20 cellular contexts compared by ENCODE assay signal in the genomic region with DNA sequence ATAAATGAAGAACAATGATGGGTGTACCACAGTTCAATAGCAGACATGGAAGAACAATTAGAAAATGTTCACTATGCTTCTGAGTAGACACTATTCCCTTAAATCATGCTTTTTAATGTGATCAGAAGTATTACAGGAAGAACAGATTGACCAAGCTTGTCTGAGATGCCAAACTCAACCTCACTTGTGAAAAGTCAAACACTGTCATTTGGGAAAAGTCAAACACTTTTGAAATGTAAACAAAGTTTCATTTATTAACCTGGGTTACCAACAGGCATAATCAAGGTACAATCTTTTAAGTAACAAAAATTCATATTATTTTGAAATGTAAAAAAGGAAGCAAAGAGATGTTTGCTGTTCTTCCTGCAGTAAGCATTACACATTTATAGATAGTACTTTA. TPM values are rescaled to one million over a fixed set of nuclear protein-coding genes. Genes with fewer than 3 reads are reported as not detected.
DNase-seq lines count a peak whose midpoint lies in the region; ATAC-seq, FAIRE-seq and TF ChIP-seq lines count a peak whose summit lies in the region.
"Had no signal": no experiment of that assay in that cellular context is flagged by ENCODE, and none has a peak within 500 bp of the region (broad histone marks: within the 10 kb centered on the region; RNA-seq: fewer than 3 reads in every experiment).

No MANE protein-coding gene starts in this region.

- H3K4me3 Mint-ChIP-seq in T-helper 17 cell (no peak overlapping the region), memory B cell (no peak overlapping the region)
- H3K4me3 Mint-ChIP-seq: immature natural killer cell had no signal

- no peak for TF ChIP-seq POLR2A in A549 (IDR thresholded peaks at IDR 0.05; ENCODE audit: low read length)

- H3K36me3 Mint-ChIP-seq in T-helper 17 cell (ENCODE audit: low read depth) (peaks cover 2% of the 10 kb centered on the region), memory B cell (peaks cover 16% of the 10 kb centered on the region)

- DNase-seq in A549 (ENCODE audit: low read depth in 1 of 2, low spot score in 1 of 2) (no peak), T-helper 17 cell (no peak), memory B cell (ENCODE audit: low spot score in 2 of 2) (no peak), SKM-1 treated with dmso at 0.1 percent for 144 hours (lab: John Stamatoyannopoulos, UW; ENCODE audit: unreplicated experiment) (no peak), GM13977 (ENCODE audit: low spot score) (no peak), colonic mucosa (no peak)
- DNase-seq: activated effector memory CD4-positive, alpha-beta T cell treated with anti-CD3 and anti-CD28 coated beads, Interleukin-2, amount 50 U/mL, for 16 hours; erythroblast; foreskin keratinocyte; immature natural killer cell; NCI-H1105 treated with DMSO at 0.1 percent for 48 hours; NCI-H510A treated with DMSO at 0.1 percent for 48 hours; RPMI8226; stimulated activated naive CD4-positive, alpha-beta T cell; T-helper 9 cell had no signal

- H3K36me3 ChIP-seq in BLaER1 (peaks cover 78% of the 10 kb centered on the region), colonic mucosa (no peaks in the 10 kb centered on the region)

- POLR2A ChIA-PET in A549 (lab: Yijun Ruan, JAX) = no interaction called here

- CTCF ChIA-PET in A549 (lab: Yijun Ruan, JAX) = interaction anchor here (1.0 to 1.6 kb wide), 3 partner anchors 12 to 20 kb away, joined by 3 to 5 read pairs (median 3); no protein-coding TSS in a partner anchor

- H3K9ac ChIP-seq in BLaER1 (no peak overlapping the region), colonic mucosa (ENCODE audit: low read depth in 2 of 2, low read length in 2 of 2) (no peak overlapping the region)

- no peak for TF ChIP-seq RAD21 in A549 (conservative IDR thresholded peaks at IDR 0.05 in 1 of 2, IDR thresholded peaks at IDR 0.05 in 1 of 2)

- ATAC-seq in A549 = no peak
- ATAC-seq in T-helper 17 cell = no peak
- no peak for ATAC-seq in memory B cell (ENCODE audit: low read depth)
- ATAC-seq: foreskin keratinocyte had no signal

- TF ChIP-seq EP300 in A549 (IDR thresholded peaks at IDR 0.05) = no peak

- no peak overlapping the region; the same call in 2 of the 3 replicates for H3K4me3 ChIP-seq in A549
- no peak overlapping the region for H3K4me3 ChIP-seq in BLaER1
- no peak overlapping the region for H3K4me3 ChIP-seq in colonic mucosa
- H3K4me3 ChIP-seq: ascending aorta, lung, SK-N-MC, tibial nerve had no signal

- H4K20me1 ChIP-seq in BLaER1 = peaks cover 75% of the 10 kb centered on the region

- H3K27ac ChIP-seq in A549 (0 out of 6 replicates have a peak overlapping the region, but pooled peaks of 1 of the 2 experiments have one; percentile 15), BLaER1 (no peak overlapping the region), colonic mucosa (no peak overlapping the region)
- H3K27ac ChIP-seq: foreskin keratinocyte, SK-N-MC, tibial nerve had no signal

- H3K27ac Mint-ChIP-seq in T-helper 17 cell (peak overlapping the region; percentile 88), memory B cell (peak overlapping the region; percentile 86)

- no peak for FAIRE-seq in A549 (lab: Jason Lieb, UNC)

- H3K27me3 Mint-ChIP-seq in T-helper 17 cell (no peaks in the 10 kb centered on the region), memory B cell (no peaks in the 10 kb centered on the region)

- peaks cover 53% of the 10 kb centered on the region for H3K4me1 ChIP-seq in A549
- peaks cover 23% of the 10 kb centered on the region for H3K4me1 ChIP-seq in BLaER1
- no peaks in the 10 kb centered on the region for H3K4me1 ChIP-seq in colonic mucosa

- no peaks in the 10 kb centered on the region for H3K9me3 ChIP-seq in A549
- no peaks in the 10 kb centered on the region for H3K9me3 ChIP-seq in BLaER1
- H3K9me3 ChIP-seq in T-helper 17 cell (ENCODE audit: control insufficient read depth, low read length, poor library complexity, severe bottlenecking) = no peaks in the 10 kb centered on the region
- H3K9me3 ChIP-seq in colonic mucosa = no peaks in the 10 kb centered on the region
- H3K9me3 ChIP-seq: ascending aorta, tibial nerve had no signal

- no peaks in the 10 kb centered on the region for H3K9me3 Mint-ChIP-seq in memory B cell
- H3K9me3 Mint-ChIP-seq: immature natural killer cell had no signal

- H3K4me2 ChIP-seq in A549 = peak overlapping the region; percentile 59
- H3K4me2 ChIP-seq in BLaER1 = peak overlapping the region; percentile 24

- in situ Hi-C loops in GM13977 (cut with MboI; ENCODE audit: low pct_unique_long_range_greater_than_20kb, low sequenced_read_pairs, unreplicated experiment) = no loop called here

- H3K4me1 Mint-ChIP-seq in T-helper 17 cell (peaks cover 27% of the 10 kb centered on the region), memory B cell (peaks cover 34% of the 10 kb centered on the region)

- H3K27me3 ChIP-seq in BLaER1 = no peaks in the 10 kb centered on the region
- H3K27me3 ChIP-seq in colonic mucosa = no peaks in the 10 kb centered on the region
- H3K27me3 ChIP-seq: ascending aorta, foreskin keratinocyte, tibial nerve had no signal

- TF ChIP-seq CTCF in A549 (IDR thresholded peaks at IDR 0.05) (no peak), GM13977 (IDR thresholded peaks at IDR 0.05; ENCODE audit: extremely low read depth, insufficient read depth, missing control alignments) (no peak), colonic mucosa (IDR thresholded peaks at IDR 0.05) (no peak)

- intact Hi-C loops in colonic mucosa (cut with DNase I) = no loop called here

TF ChIP-seq in A549, 52 proteins besides CTCF, POLR2A, EP300 and RAD21:
- TF ChIP-seq ZC3H11A (IDR thresholded peaks at IDR 0.05) (no peak), HMGXB4 (CRISPR knock-in tag; IDR thresholded peaks at IDR 0.05; ENCODE audit: borderline replicate concordance) (no peak), RNF2 (IDR thresholded peaks at IDR 0.05; ENCODE audit: borderline replicate concordance, low read depth) (no peak)

RNA-seq across cellular contexts. Expression of gene RAB14, which starts 19.2 kb away (rescaled TPM):
- polyA plus RNA-seq in A549 (2011; rRNA removed) (54.1 and 55.7 TPM in 2 replicates), A549 (2017; fragmentation: RNase III; extraction: RNeasy Plus Mini Kit Qiagen cat#74134 plus additional on column Dnase treatment) (38.4 to 40.2 TPM (median 38.8 TPM) in 3 replicates)
- 12.6 and 14.0 TPM in 2 replicates for polyA plus RNA-seq in A549 (2012; cell fraction: cytosol; rRNA removed)
- 6.3 and 11.1 TPM in 2 replicates for polyA plus RNA-seq in A549 (2012; cell fraction: nucleus; rRNA removed)
- 14.2 and 15.3 TPM in 2 replicates for polyA minus RNA-seq in A549 (2011; rRNA and poly(A)+ RNA removed)
- total RNA-seq in T-helper 17 cell (10 to 100 TPM; 42.1 to 49.8 TPM), colonic mucosa (100 to 1,000 TPM in 1 of 2 donors, 10 to 100 TPM in 1; 78.5 to 108 TPM)
